ENCODE assay signal across 26 cellular contexts in the genomic region with DNA sequence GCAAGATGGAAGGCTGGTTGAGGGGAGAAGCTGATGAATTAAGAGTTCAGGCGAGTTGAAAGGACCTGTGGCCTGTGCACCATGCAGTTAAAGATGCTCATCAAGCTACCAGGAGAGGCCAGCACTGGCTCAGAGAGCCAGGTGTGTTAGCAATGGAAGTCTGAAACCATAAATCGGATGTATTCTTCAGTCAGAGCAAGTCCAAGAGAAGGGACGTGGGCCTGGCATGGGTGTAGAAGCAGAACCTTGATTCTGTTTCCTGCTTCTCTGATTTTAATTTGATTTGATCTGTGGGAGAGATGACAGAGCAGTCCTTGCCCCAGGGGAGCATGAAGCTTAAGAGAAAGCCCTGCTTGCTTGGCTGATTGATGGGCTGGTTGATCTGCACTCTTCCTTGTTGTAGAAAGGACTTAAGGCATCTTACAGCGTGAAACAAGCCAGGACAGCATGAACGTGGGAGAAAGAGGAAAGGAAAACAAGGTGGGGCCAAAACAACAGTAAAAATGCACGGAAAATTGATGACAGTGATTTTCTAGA.
"Had no signal": no experiment of that assay in that cellular context is flagged by ENCODE, and none has a peak within 500 bp of the region (broad histone marks: within the 10 kb centered on the region; RNA-seq: fewer than 3 reads in every experiment).

No MANE protein-coding gene starts in this region.

- H3K9me3 Mint-ChIP-seq: activated B cell treated with CpG ODN at 0.5 μM for 24 hours; activated T-cell treated with anti-CD3 and anti-CD28 coated beads, Interleukin-2, amount 50 U/mL, for 24 hours; activated T-helper 17 cell treated with anti-CD3 and anti-CD28 coated beads, Interleukin-2, amount 50 U/mL, for 72 hours; natural killer cell treated with Interleukin-12 subunit alpha and Interleukin-12 subunit beta and Interleukin-15 and Interleukin-18, amount 100 ng/mL, for 72 hours; stimulated activated naive CD8-positive, alpha-beta T cell treated with anti-CD3 and anti-CD28 coated beads, Interleukin-15, Interleukin-2, amounts not matched to agents 100 ng/mL and 50 ng/mL, for 24 hours had no signal

- ATAC-seq: activated CD4-positive, alpha-beta T cell treated with anti-CD3 and anti-CD28 coated beads for 36 hours; activated T-helper 17 cell treated with anti-CD3 and anti-CD28 coated beads, Interleukin-2, amount 50 U/mL, for 72 hours; gastroesophageal sphincter; left cardiac atrium; natural killer cell treated with Interleukin-12 subunit alpha and Interleukin-12 subunit beta and Interleukin-15 and Interleukin-18, amount 100 ng/mL, for 72 hours; pancreas; right cardiac atrium had no signal

- DNase-seq: activated B cell treated with CpG ODN at 0.5 μM for 24 hours; activated CD4-positive, alpha-beta T cell treated with anti-CD3 and anti-CD28 coated beads for 36 hours; activated CD4-positive, alpha-beta T cell treated with anti-CD3 and anti-CD28 coated beads, Interleukin-2, amount 50 U/mL, for 4 hours; activated CD8-positive, alpha-beta memory T cell treated with anti-CD3 and anti-CD28 coated beads for 24 hours; activated CD8-positive, alpha-beta memory T cell treated with anti-CD3 and anti-CD28 coated beads, Interleukin-2, amount 50 U/mL, for 4 hours; activated T-cell treated with anti-CD3 and anti-CD28 coated beads, Interleukin-2, amount 50 U/mL, for 24 hours; adrenal gland; central memory CD4-positive, alpha-beta T cell; dermis blood vessel endothelial cell; effector CD8-positive, alpha-beta T cell; head of caudate nucleus; hypothalamus; left cardiac atrium; pancreas; psoas muscle; right cardiac atrium; stimulated activated CD4-positive, alpha-beta T cell treated with anti-CD3 and anti-CD28 coated beads, Interleukin-12 subunit alpha, Interleukin-12 subunit beta, amount 100 ng/mL, for 4 hours; stimulated activated CD4-positive, alpha-beta T cell treated with anti-CD3 and anti-CD28 coated beads, Interleukin-4, amount 100 ng/mL, for 4 hours; T1000; tibial artery had no signal

- H3K36me3 ChIP-seq: adrenal gland, pancreas had no signal

- H3K4me3 ChIP-seq: adrenal gland, ascending aorta, gastroesophageal sphincter, pancreas, psoas muscle, tibial artery had no signal

- H3K4me1 Mint-ChIP-seq: activated B cell treated with CpG ODN at 0.5 μM for 24 hours; activated CD4-positive, alpha-beta T cell treated with anti-CD3 and anti-CD28 coated beads for 36 hours had no signal

- H3K27ac Mint-ChIP-seq: activated B cell treated with CpG ODN at 0.5 μM for 24 hours; activated CD4-positive, alpha-beta T cell treated with anti-CD3 and anti-CD28 coated beads for 36 hours; activated naive CD8-positive, alpha-beta T cell; activated T-cell treated with anti-CD3 and anti-CD28 coated beads, Interleukin-2, amount 50 U/mL, for 24 hours; activated T-helper 17 cell treated with anti-CD3 and anti-CD28 coated beads, Interleukin-2, amount 50 U/mL, for 72 hours; natural killer cell treated with Interleukin-12 subunit alpha and Interleukin-12 subunit beta and Interleukin-15 and Interleukin-18, amount 100 ng/mL, for 72 hours; stimulated activated naive CD8-positive, alpha-beta T cell treated with anti-CD3 and anti-CD28 coated beads, Interleukin-15, Interleukin-2, amounts not matched to agents 100 ng/mL and 50 ng/mL, for 24 hours had no signal

- H3K27me3 Mint-ChIP-seq: activated B cell treated with CpG ODN at 0.5 μM for 24 hours; activated CD4-positive, alpha-beta T cell treated with anti-CD3 and anti-CD28 coated beads for 36 hours; activated naive CD8-positive, alpha-beta T cell; activated T-cell treated with anti-CD3 and anti-CD28 coated beads, Interleukin-2, amount 50 U/mL, for 24 hours; activated T-helper 17 cell treated with anti-CD3 and anti-CD28 coated beads, Interleukin-2, amount 50 U/mL, for 72 hours; natural killer cell treated with Interleukin-12 subunit alpha and Interleukin-12 subunit beta and Interleukin-15 and Interleukin-18, amount 100 ng/mL, for 72 hours; stimulated activated naive CD8-positive, alpha-beta T cell treated with anti-CD3 and anti-CD28 coated beads, Interleukin-15, Interleukin-2, amounts not matched to agents 100 ng/mL and 50 ng/mL, for 24 hours had no signal

- H3K4me3 Mint-ChIP-seq: activated B cell treated with CpG ODN at 0.5 μM for 24 hours; activated CD4-positive, alpha-beta T cell treated with anti-CD3 and anti-CD28 coated beads for 36 hours; activated naive CD8-positive, alpha-beta T cell; activated T-cell treated with anti-CD3 and anti-CD28 coated beads, Interleukin-2, amount 50 U/mL, for 24 hours; activated T-helper 17 cell treated with anti-CD3 and anti-CD28 coated beads, Interleukin-2, amount 50 U/mL, for 72 hours; natural killer cell treated with Interleukin-12 subunit alpha and Interleukin-12 subunit beta and Interleukin-15 and Interleukin-18, amount 100 ng/mL, for 72 hours; stimulated activated naive CD8-positive, alpha-beta T cell treated with anti-CD3 and anti-CD28 coated beads, Interleukin-15, Interleukin-2, amounts not matched to agents 100 ng/mL and 50 ng/mL, for 24 hours had no signal

- H3K27me3 ChIP-seq: adrenal gland, ascending aorta, gastroesophageal sphincter, pancreas, tibial artery had no signal

- H3K27ac ChIP-seq: adrenal gland, ascending aorta, gastroesophageal sphincter, pancreas, psoas muscle, tibial artery had no signal

- H3K9me3 ChIP-seq: adrenal gland, ascending aorta, gastroesophageal sphincter, pancreas, psoas muscle, tibial artery had no signal

- H3K4me1 ChIP-seq: adrenal gland, ascending aorta, gastroesophageal sphincter, pancreas, psoas muscle, tibial artery had no signal
